8 cellular contexts compared by ENCODE assay signal in the genomic region with DNA sequence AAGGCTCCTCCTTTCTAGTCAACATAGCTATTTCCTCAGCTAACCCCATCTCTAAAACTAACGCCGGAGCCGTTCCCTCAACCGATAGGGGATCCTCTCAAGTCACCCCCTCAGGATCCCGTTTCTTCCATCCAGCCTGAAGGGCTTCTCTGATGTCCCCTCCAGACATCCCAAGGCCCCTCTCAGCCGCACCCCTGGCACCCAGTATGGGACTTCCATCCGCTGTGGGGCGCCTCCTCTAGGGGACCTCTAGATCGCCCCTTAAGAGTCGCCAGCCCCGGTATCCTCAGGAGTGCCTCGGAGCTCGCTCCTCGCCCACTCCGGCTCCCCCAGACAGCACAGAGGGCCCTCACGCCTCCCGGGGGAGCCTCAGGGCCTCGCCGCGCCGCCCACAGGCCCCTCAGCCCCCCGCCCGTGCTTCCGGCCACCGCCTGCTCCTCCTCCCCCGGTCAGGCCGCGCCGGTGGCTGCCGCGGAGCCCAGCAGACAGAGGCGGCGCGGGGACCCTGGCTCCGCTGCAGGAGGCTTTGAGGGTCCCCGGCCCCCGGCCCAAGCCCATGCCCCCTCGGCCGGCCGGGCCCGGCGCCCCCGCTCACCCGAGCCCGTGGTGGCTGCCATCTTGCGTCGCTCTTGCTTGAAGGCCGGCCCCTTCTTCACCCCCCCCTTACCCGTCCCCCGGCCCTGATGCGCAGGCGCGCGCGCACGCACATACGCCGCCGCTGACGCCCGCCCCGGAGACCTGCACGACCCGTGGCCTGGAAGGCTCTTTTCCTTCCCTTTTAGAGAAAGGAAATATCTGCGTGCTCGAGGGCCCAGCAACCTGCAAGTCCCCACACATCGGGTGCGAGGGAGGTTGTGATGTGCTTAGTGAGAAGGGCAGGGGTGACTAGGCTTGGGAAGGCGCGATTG. TPM values are rescaled to one million over a fixed set of nuclear protein-coding genes. Genes with fewer than 3 reads are reported as not detected.
DNase-seq lines count a peak whose midpoint lies in the region; ATAC-seq and TF ChIP-seq lines count a peak whose summit lies in the region.

TSS of gene UBE2V1 (minus strand) at position 639 of the 908 bp plus-strand sequence. CDS start at position 617, 22 bp downstream.

- TF ChIP-seq CTCF in HFF-Myc (IDR thresholded peaks at IDR 0.05; ENCODE audit: low read depth, low read length, missing control alignments) (peak; percentile 26), tibial artery (IDR thresholded peaks at IDR 0.05) (peak in 1 of 2 experiments; percentile 6)

- peak within 1 kb of the TSS; percentile 97 for H2BK5ac ChIP-seq in trophoblast cell (ENCODE audit: low read depth, low read length, poor library complexity)

- peak within 1 kb of the TSS; percentile 97 for H3K14ac ChIP-seq in trophoblast cell (ENCODE audit: low read length)

- peaks cover 0 to 8% of the 10 kb centered on the region in 2 experiments for H3K36me3 ChIP-seq in trophoblast cell (ENCODE audit: control insufficient read depth in 1 of 2, insufficient read depth in 2 of 2, low read length in 2 of 2)
- no peaks in the 10 kb centered on the region for H3K36me3 ChIP-seq in tibial artery

- H3K79me1 ChIP-seq in trophoblast cell (ENCODE audit: low read length) = peaks cover 22% of the 10 kb centered on the region

- peak within 1 kb of the TSS; percentile 92 for H4K12ac ChIP-seq in trophoblast cell (ENCODE audit: low read depth, low read length)

- H3K9me3 ChIP-seq in trophoblast cell (ENCODE audit: insufficient read depth, low read depth, low read length) (no peaks in the 10 kb centered on the region), tibial artery (no peaks in the 10 kb centered on the region)

- intact Hi-C loops in Right ventricle myocardium superior (cut with DNase I) (no loop called here), tibial artery (cut with DNase I; ENCODE audit: low total_unique reads) (no loop called here)

- H4K8ac ChIP-seq in trophoblast cell (ENCODE audit: low read depth, low read length) = peak within 1 kb of the TSS; percentile 93

- H3K9me3 Mint-ChIP-seq in activated naive CD8-positive, alpha-beta T cell treated with anti-CD3 and anti-CD28 coated beads, Interleukin-2, amount 50 U/mL, for 24 hours = no peaks in the 10 kb centered on the region

- peak within 1 kb of the TSS; percentile 79 for H3K4me2 ChIP-seq in trophoblast cell (ENCODE audit: low read length)

- H3K27ac Mint-ChIP-seq in activated naive CD8-positive, alpha-beta T cell treated with anti-CD3 and anti-CD28 coated beads, Interleukin-2, amount 50 U/mL, for 24 hours = peak within 1 kb of the TSS; percentile 94

- H3K18ac ChIP-seq in trophoblast cell (ENCODE audit: low read length) = peak within 1 kb of the TSS; percentile 85

- peaks cover 26% of the 10 kb centered on the region for H3K79me2 ChIP-seq in trophoblast cell (ENCODE audit: control insufficient read depth, insufficient read depth, low read length, poor library complexity)

- H3K27me3 Mint-ChIP-seq in activated naive CD8-positive, alpha-beta T cell treated with anti-CD3 and anti-CD28 coated beads, Interleukin-2, amount 50 U/mL, for 24 hours = no peaks in the 10 kb centered on the region

- peaks cover 38% of the 10 kb centered on the region for H3K36me3 Mint-ChIP-seq in activated naive CD8-positive, alpha-beta T cell treated with anti-CD3 and anti-CD28 coated beads, Interleukin-2, amount 50 U/mL, for 24 hours (ENCODE audit: low read depth)

- H2AK5ac ChIP-seq in trophoblast cell (ENCODE audit: low read length) = peak within 1 kb of the TSS; percentile 97

- H4K91ac ChIP-seq in trophoblast cell (ENCODE audit: low read depth, low read length) = peak within 1 kb of the TSS; percentile 98

- WGBS in trophoblast cell (ENCODE audit: extremely low coverage, insufficient coverage, insufficient read length) = no CpG with 5 or more reads among the region's 70 CpGs

- peak; percentile 63 for ATAC-seq in activated naive CD8-positive, alpha-beta T cell treated with anti-CD3 and anti-CD28 coated beads, Interleukin-2, amount 50 U/mL, for 24 hours
- ATAC-seq in Right ventricle myocardium superior (ENCODE audit: poor library complexity) = peak; percentile 89

- peak within 1 kb of the TSS; percentile 100 for H3K4ac ChIP-seq in trophoblast cell (ENCODE audit: low read depth, low read length)

- H2AFZ ChIP-seq in trophoblast cell (ENCODE audit: insufficient read depth, low read length, poor library complexity) = peak within 1 kb of the TSS; percentile 80

- H3K4me3 Mint-ChIP-seq in activated naive CD8-positive, alpha-beta T cell treated with anti-CD3 and anti-CD28 coated beads, Interleukin-2, amount 50 U/mL, for 24 hours = peak within 1 kb of the TSS; percentile 100

- no peaks in the 10 kb centered on the region for H3K27me3 ChIP-seq in trophoblast cell (ENCODE audit: insufficient read depth, low read length)
- H3K27me3 ChIP-seq in tibial artery = no peaks in the 10 kb centered on the region

- H2BK120ac ChIP-seq in trophoblast cell (ENCODE audit: insufficient read depth, low read length, poor library complexity) = peak within 1 kb of the TSS; percentile 96

- peak; percentile 87 for DNase-seq in EL
- peak; percentile 47 for DNase-seq in HFF-Myc (ENCODE audit: extremely low read depth, low read depth)
- peak; percentile 72 for DNase-seq in NCI-H1417 treated with DMSO at 0.1 percent for 48 hours (lab: John Stamatoyannopoulos, UW)
- DNase-seq in T follicular helper cell (ENCODE audit: low read depth) = peak; percentile 83
- DNase-seq in activated naive CD8-positive, alpha-beta T cell treated with anti-CD3 and anti-CD28 coated beads, Interleukin-2, amount 50 U/mL, for 24 hours = peak; percentile 92
- DNase-seq in Right ventricle myocardium superior = peak; percentile 95
- DNase-seq in trophoblast cell = peak; percentile 84 to 90
- DNase-seq in tibial artery = peak; percentile 91 to 96

- no peak within 1 kb of the TSS for H3K23ac ChIP-seq in trophoblast cell (ENCODE audit: low read length)

- peak within 1 kb of the TSS; percentile 83 for H3K4me3 ChIP-seq in HFF-Myc (replicated peaks; ENCODE audit: low read depth, low read length)
- peak within 1 kb of the TSS; percentile 93 for H3K4me3 ChIP-seq in trophoblast cell (ENCODE audit: low read depth, low read length)
- H3K4me3 ChIP-seq in tibial artery = peak within 1 kb of the TSS; percentile 95 to 99

- peaks cover 28 to 44% of the 10 kb centered on the region in 2 experiments for H3K4me1 ChIP-seq in trophoblast cell (ENCODE audit: control insufficient read depth in 1 of 2, insufficient read depth in 2 of 2, low read length in 2 of 2)
- peaks cover 0 to 74% (median 48%) of the 10 kb centered on the region in 4 donors for H3K4me1 ChIP-seq in tibial artery

- peaks cover 79% of the 10 kb centered on the region for H3K4me1 Mint-ChIP-seq in activated naive CD8-positive, alpha-beta T cell treated with anti-CD3 and anti-CD28 coated beads, Interleukin-2, amount 50 U/mL, for 24 hours

- H2BK12ac ChIP-seq in trophoblast cell (ENCODE audit: low read length) = peak within 1 kb of the TSS; percentile 56

- H3K9ac ChIP-seq in trophoblast cell (ENCODE audit: low read length) = peak within 1 kb of the TSS; percentile 97

- peak within 1 kb of the TSS; percentile 92 for H3K27ac ChIP-seq in trophoblast cell (ENCODE audit: low read depth, low read length)
- H3K27ac ChIP-seq in tibial artery = peak within 1 kb of the TSS; percentile 97 to 98

RNA-seq across cellular contexts. Expression of gene UBE2V1, which starts in this region (rescaled TPM):
- total RNA-seq in Right ventricle myocardium superior = 77.8 TPM
- 238 and 250 TPM in 2 replicates for polyA plus RNA-seq in trophoblast cell (2013)

Comparison
In these comparisons a context has a peak if more than half of its experiments do, and no peak if none do; other contexts are left out.
1. Peak in every context shown above with its lines: DNase-seq, ATAC-seq, H3K4me3 ChIP-seq and H3K27ac ChIP-seq.